Comparison of ENCODE assay signal across 9 cellular contexts in the genomic region with DNA sequence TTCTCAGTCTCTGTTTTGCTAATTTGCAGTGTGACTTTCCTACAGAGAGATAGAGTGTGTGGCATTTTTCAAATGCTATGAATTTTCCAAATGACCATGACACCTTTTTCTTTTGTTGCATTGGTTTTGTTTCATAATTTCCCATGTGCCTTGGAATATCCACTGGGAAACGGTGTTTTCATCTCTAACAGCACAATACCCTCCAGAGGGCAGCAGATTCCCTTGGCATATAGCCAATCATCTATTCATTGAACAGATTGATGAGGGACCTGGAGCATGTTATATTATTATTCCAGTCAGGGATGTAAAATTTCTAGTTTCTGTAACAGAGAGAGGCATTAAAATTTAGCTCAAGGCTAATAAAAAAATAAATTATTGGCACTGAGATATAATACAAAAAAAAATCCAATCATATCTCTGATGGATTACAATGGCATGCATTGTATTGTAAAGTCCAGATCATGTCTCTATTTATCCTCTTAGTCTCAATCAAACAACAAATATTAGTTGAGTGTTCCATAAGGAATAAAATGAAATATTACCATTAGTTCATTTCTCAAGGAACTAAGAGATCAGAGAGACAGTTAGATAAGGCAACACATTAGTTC. TPM values are rescaled to one million over a fixed set of nuclear protein-coding genes. Genes with fewer than 3 reads are reported as not detected.
DNase-seq lines count a peak whose midpoint lies in the region; ATAC-seq and TF ChIP-seq lines count a peak whose summit lies in the region.
"Had no signal": no experiment of that assay in that cellular context is flagged by ENCODE, and none has a peak within 500 bp of the region (broad histone marks: within the 10 kb centered on the region; RNA-seq: fewer than 3 reads in every experiment).

No MANE protein-coding gene starts in this region.

- no peaks in the 10 kb centered on the region for H3K27me3 ChIP-seq in left lung

- DNase-seq in NCI-H2029 (lab: John Stamatoyannopoulos, UW) (peak; percentile 47), astrocyte of the hippocampus (ENCODE audit: low read depth, low spot score) (peak; percentile 75), left lung (no peak), islet precursor cell (no peak)
- no peak for DNase-seq in activated CD4-positive, alpha-beta memory T cell treated with anti-CD3 and anti-CD28 coated beads for 36 hours
- no peak for DNase-seq in activated CD8-positive, alpha-beta T cell treated with anti-CD3 and anti-CD28 coated beads for 36 hours

- no peak overlapping the region for H3K4me3 ChIP-seq in left lung

- peaks cover 16% of the 10 kb centered on the region for H3K27me3 Mint-ChIP-seq in activated CD4-positive, alpha-beta memory T cell treated with anti-CD3 and anti-CD28 coated beads for 36 hours
- peaks cover 19% of the 10 kb centered on the region for H3K27me3 Mint-ChIP-seq in activated CD8-positive, alpha-beta T cell treated with anti-CD3 and anti-CD28 coated beads for 36 hours

- no peak overlapping the region for H3K27ac ChIP-seq in left lung

- no peaks in the 10 kb centered on the region for H3K9me3 Mint-ChIP-seq in activated CD4-positive, alpha-beta memory T cell treated with anti-CD3 and anti-CD28 coated beads for 36 hours
- H3K9me3 Mint-ChIP-seq in activated CD8-positive, alpha-beta T cell treated with anti-CD3 and anti-CD28 coated beads for 36 hours, result no peaks in the 10 kb centered on the region
- H3K9me3 Mint-ChIP-seq: memory B cell had no signal

- TF ChIP-seq CTCF in GM12873 (IDR thresholded peaks at IDR 0.05; ENCODE audit: insufficient read depth, low read depth, low read length, missing control alignments) (peak; percentile 26), left lung (IDR thresholded peaks at IDR 0.05) (peak; percentile 37 to 41)
- no peak for TF ChIP-seq CTCF in activated CD8-positive, alpha-beta T cell treated with anti-CD3 and anti-CD28 coated beads for 36 hours (IDR thresholded peaks at IDR 0.05)

- H3K4me3 Mint-ChIP-seq in activated CD4-positive, alpha-beta memory T cell treated with anti-CD3 and anti-CD28 coated beads for 36 hours, result no peak overlapping the region
- no peak overlapping the region for H3K4me3 Mint-ChIP-seq in activated CD8-positive, alpha-beta T cell treated with anti-CD3 and anti-CD28 coated beads for 36 hours
- H3K4me3 Mint-ChIP-seq: memory B cell had no signal

- H3K36me3 Mint-ChIP-seq in activated CD4-positive, alpha-beta memory T cell treated with anti-CD3 and anti-CD28 coated beads for 36 hours, result no peaks in the 10 kb centered on the region
- no peaks in the 10 kb centered on the region for H3K36me3 Mint-ChIP-seq in activated CD8-positive, alpha-beta T cell treated with anti-CD3 and anti-CD28 coated beads for 36 hours (ENCODE audit: low read depth)
- H3K36me3 Mint-ChIP-seq: memory B cell had no signal

- intact Hi-C loops in left lung (cut with DNase I), result no loop called here
- intact Hi-C loops in activated CD4-positive, alpha-beta memory T cell treated with anti-CD3 and anti-CD28 coated beads for 36 hours (cut with micrococcal nuclease), result loop anchor here (1.0 kb wide), 1 partner anchor 178 kb away; no protein-coding TSS in a partner anchor
- intact Hi-C loops in activated CD8-positive, alpha-beta T cell treated with anti-CD3 and anti-CD28 coated beads for 36 hours (cut with micrococcal nuclease), result no loop called here

- no peaks in the 10 kb centered on the region for H3K4me1 Mint-ChIP-seq in activated CD4-positive, alpha-beta memory T cell treated with anti-CD3 and anti-CD28 coated beads for 36 hours (ENCODE audit: low read depth)
- no peaks in the 10 kb centered on the region for H3K4me1 Mint-ChIP-seq in activated CD8-positive, alpha-beta T cell treated with anti-CD3 and anti-CD28 coated beads for 36 hours (ENCODE audit: low read depth)
- H3K4me1 Mint-ChIP-seq: memory B cell had no signal

- H3K27ac Mint-ChIP-seq in activated CD4-positive, alpha-beta memory T cell treated with anti-CD3 and anti-CD28 coated beads for 36 hours, result no peak overlapping the region
- no peak overlapping the region for H3K27ac Mint-ChIP-seq in activated CD8-positive, alpha-beta T cell treated with anti-CD3 and anti-CD28 coated beads for 36 hours
- H3K27ac Mint-ChIP-seq: memory B cell had no signal

- H3K9me3 ChIP-seq in left lung, result no peaks in the 10 kb centered on the region

- H3K4me1 ChIP-seq in left lung, result no peaks in the 10 kb centered on the region

- H3K36me3 ChIP-seq in left lung, result no peaks in the 10 kb centered on the region

- POLR2A ChIA-PET in activated CD4-positive, alpha-beta memory T cell treated with anti-CD3 and anti-CD28 coated beads for 36 hours (lab: Charles Lee), result no interaction called here
- POLR2A ChIA-PET in activated CD8-positive, alpha-beta T cell treated with anti-CD3 and anti-CD28 coated beads for 36 hours (lab: Charles Lee), result no interaction called here

- CTCF ChIA-PET in activated CD4-positive, alpha-beta memory T cell treated with anti-CD3 and anti-CD28 coated beads for 36 hours (lab: Charles Lee), result interaction anchor here (0.7 kb wide), 1 partner anchor 27 kb away, joined by 3 read pairs; no protein-coding TSS in a partner anchor
- CTCF ChIA-PET in activated CD8-positive, alpha-beta T cell treated with anti-CD3 and anti-CD28 coated beads for 36 hours (lab: Charles Lee), result no interaction called here

- ATAC-seq in left lung (peak; percentile 69), HG03039 (IDR thresholded peaks at IDR 0.05; ENCODE audit: unreplicated experiment) (no peak)
- no peak for ATAC-seq in activated CD8-positive, alpha-beta T cell treated with anti-CD3 and anti-CD28 coated beads for 36 hours

RNA-seq across cellular contexts. Expression of gene NTN4, which starts 29.6 kb away (rescaled TPM):
- 10 to 100 TPM; 61.9 to 81.5 TPM for total RNA-seq in left lung
- total RNA-seq in activated CD4-positive, alpha-beta memory T cell treated with anti-CD3 and anti-CD28 coated beads for 36 hours, result under 1 TPM in 1 of 2 experiments, not detected in 1; 0.29 TPM
- total RNA-seq in activated CD8-positive, alpha-beta T cell treated with anti-CD3 and anti-CD28 coated beads for 36 hours, result not detected

RNA-seq across cellular contexts. Expression of gene SNRPF, which starts 38.6 kb away (rescaled TPM):
- 10 to 100 TPM; 16.4 to 25.4 TPM for total RNA-seq in left lung
- 10 to 100 TPM; 45.4 to 46.0 TPM for total RNA-seq in activated CD4-positive, alpha-beta memory T cell treated with anti-CD3 and anti-CD28 coated beads for 36 hours
- 10 to 100 TPM; 51.2 to 54.4 TPM for total RNA-seq in activated CD8-positive, alpha-beta T cell treated with anti-CD3 and anti-CD28 coated beads for 36 hours

Comparison
In these comparisons a context has a peak if more than half of its experiments do, and no peak if none do; other contexts are left out.
1. DNase-seq: peak in NCI-H2029 (single experiment) and astrocyte of the hippocampus (single experiment); none in left lung (0 of 2), islet precursor cell (single experiment), activated CD4-positive, alpha-beta memory T cell treated with anti-CD3 and anti-CD28 coated beads for 36 hours (single experiment) and activated CD8-positive, alpha-beta T cell treated with anti-CD3 and anti-CD28 coated beads for 36 hours (single experiment).
2. RNA of gene NTN4, which starts 29.6 kb away (total RNA-seq): 61.9 to 81.5 TPM in left lung; 0.29 TPM in activated CD4-positive, alpha-beta memory T cell treated with anti-CD3 and anti-CD28 coated beads for 36 hours and not detected in activated CD8-positive, alpha-beta T cell treated with anti-CD3 and anti-CD28 coated beads for 36 hours; every median in the first group is over 10 times any median in the second.